ENCODE assay signal across 24 cellular contexts in the genomic region with DNA sequence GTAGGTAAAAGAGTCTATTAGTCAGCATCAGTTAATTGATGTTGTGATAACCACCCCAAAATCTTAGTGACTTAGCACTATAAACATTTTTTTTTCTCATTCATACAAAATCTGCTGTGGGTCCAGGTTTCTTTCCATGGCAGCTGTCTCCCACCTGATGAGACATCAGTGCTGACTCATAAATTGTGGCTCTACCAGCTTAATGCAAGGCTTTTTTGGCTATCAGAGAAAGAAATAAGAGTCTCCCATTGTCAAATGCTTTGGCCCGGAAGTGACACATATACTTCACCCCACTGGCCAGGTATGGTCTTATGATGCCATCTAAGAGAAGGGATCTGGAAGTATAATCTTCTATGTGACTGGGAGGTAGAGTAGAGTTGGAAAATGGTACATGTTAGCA. TPM values are rescaled to one million over a fixed set of nuclear protein-coding genes. Genes with fewer than 3 reads are reported as not detected.
DNase-seq lines count a peak whose midpoint lies in the region; ATAC-seq, FAIRE-seq and TF ChIP-seq lines count a peak whose summit lies in the region.
"Had no signal": no experiment of that assay in that cellular context is flagged by ENCODE, and none has a peak within 500 bp of the region (broad histone marks: within the 10 kb centered on the region; RNA-seq: fewer than 3 reads in every experiment).

No MANE protein-coding gene starts in this region.

- ATAC-seq in GM21528 (IDR thresholded peaks at IDR 0.05; ENCODE audit: low FRiP score, unreplicated experiment) = no peak
- ATAC-seq: GM12878, Panc1, Right ventricle myocardium inferior, SK-N-SH treated with all-trans-retinoic acid at 6 μM for 48 hours had no signal

- no peak overlapping the region for H3K4me3 Mint-ChIP-seq in MCF 10A (ENCODE audit: unreplicated experiment)
- H3K4me3 Mint-ChIP-seq: IgD-negative memory B cell had no signal

- intact Hi-C loops in MCF 10A (cut with micrococcal nuclease) (no loop called here), breast epithelium (cut with DNase I; ENCODE audit: low total_unique reads) (loop anchor here (5.0 kb wide), 1 partner anchor 997 kb away; no protein-coding TSS in a partner anchor)

- no peak overlapping the region for H3K27ac Mint-ChIP-seq in MCF 10A (ENCODE audit: low read depth, unreplicated experiment)
- H3K27ac Mint-ChIP-seq: IgD-negative memory B cell had no signal

- TF ChIP-seq CTCF in MCF 10A (IDR thresholded peaks at IDR 0.05; ENCODE audit: unreplicated experiment) = no peak
- no peak for TF ChIP-seq CTCF in breast epithelium (IDR thresholded peaks at IDR 0.05)
- no peak for TF ChIP-seq CTCF in epithelial cell of esophagus (IDR thresholded peaks at IDR 0.05; ENCODE audit: insufficient read depth, low read depth, low read length, missing control alignments)

- TF ChIP-seq POLR2A in breast epithelium (IDR thresholded peaks at IDR 0.05) = no peak

- H3K27ac ChIP-seq in breast epithelium = no peak overlapping the region
- H3K27ac ChIP-seq: SJCRH30 had no signal

- peaks cover 7% of the 10 kb centered on the region for H3K36me3 ChIP-seq in breast epithelium
- H3K36me3 ChIP-seq: MG63, SJCRH30 had no signal

- no peak overlapping the region for H3K4me3 ChIP-seq in breast epithelium
- no peak overlapping the region for H3K4me3 ChIP-seq in epithelial cell of esophagus (ENCODE audit: low read length)
- H3K4me3 ChIP-seq: GM12878, MG63, SJCRH30 had no signal

- H3K9me3 Mint-ChIP-seq in MCF 10A (ENCODE audit: unreplicated experiment) = no peaks in the 10 kb centered on the region

- peaks cover 10 to 11% of the 10 kb centered on the region in 2 donors for H3K9me3 ChIP-seq in breast epithelium
- H3K9me3 ChIP-seq: MG63, SJCRH30 had no signal

- POLR2A ChIA-PET in MCF 10A (lab: Yijun Ruan, JAX) = interaction anchor here (1.0 kb wide), 1 partner anchor 10 kb away, joined by 3 read pairs; no protein-coding TSS in a partner anchor

- no TSS peak for BruUV-seq in MCF 10A (replicated peaks; lab: Mats Ljungman, UMichigan)

- no peaks in the 10 kb centered on the region for H3K4me1 Mint-ChIP-seq in MCF 10A (ENCODE audit: insufficient read depth, unreplicated experiment)
- H3K4me1 Mint-ChIP-seq: IgD-negative memory B cell had no signal

- CTCF ChIA-PET in MCF 10A (lab: Yijun Ruan, JAX) = interaction anchor here (0.6 kb wide), 1 partner anchor 401 kb away, joined by 3 read pairs; no protein-coding TSS in a partner anchor

- H3K36me3 Mint-ChIP-seq in MCF 10A (ENCODE audit: insufficient read depth, unreplicated experiment) = no peaks in the 10 kb centered on the region

- H3K27me3 Mint-ChIP-seq in MCF 10A (ENCODE audit: insufficient read depth, unreplicated experiment) = peaks cover 22% of the 10 kb centered on the region
- H3K27me3 Mint-ChIP-seq: IgD-negative memory B cell had no signal

- no peaks in the 10 kb centered on the region for H3K27me3 ChIP-seq in breast epithelium
- H3K27me3 ChIP-seq: MG63, SJCRH30 had no signal

- H3K4me1 ChIP-seq in breast epithelium = no peaks in the 10 kb centered on the region

- FAIRE-seq in urothelium cell line (lab: Jason Lieb, UNC) = no peak
- FAIRE-seq: GM12878, H1 had no signal

- peak; percentile 8 for DNase-seq in MCF 10A (ENCODE audit: unreplicated experiment)
- DNase-seq in breast epithelium (ENCODE audit: low spot score in 2 of 2) = no peak
- peak; percentile 8 for DNase-seq in RPMI7951 (ENCODE audit: low read depth)
- DNase-seq in epithelial cell of esophagus (ENCODE audit: low read depth) = peak; percentile 14
- peak; percentile 41 for DNase-seq in urothelium cell line (ENCODE audit: low spot score)
- DNase-seq in NK-92 treated with Interleukin-12 subunit alpha and Interleukin-12 subunit beta, amount 100 ng/mL, for 24 hours (lab: John Stamatoyannopoulos, UW) = no peak
- no peak for DNase-seq in iPS-NIHi7 (ENCODE audit: extremely low spot score)
- DNase-seq: 8988T, DMS153, GDM1, HCEC 1CT, MG63, NCI-H1694, NCI-H2029 treated with DMSO at 0.1 percent for 48 hours, NCI-H446 treated with DMSO at 0.1 percent for 48 hours, NCI-H526 treated with DMSO at 0.1 percent for 48 hours had no signal

RNA-seq across cellular contexts. Expression of gene DNAJB9, which starts 14.5 kb away (rescaled TPM):
- total RNA-seq in MCF 10A (2022) (43.4 and 45.9 TPM in 2 replicates), breast epithelium (10 to 100 TPM; 36.3 to 51.2 (median 41.0) TPM)
- total RNA-seq in RPMI7951 (2014; rRNA removed; shearing (Covaris generic)) = 25.1 and 32.2 TPM in 2 replicates

RNA-seq across cellular contexts. Expression of gene THAP5, which starts 14.7 kb away (rescaled TPM):
- total RNA-seq in MCF 10A (2022) (44.0 and 49.1 TPM in 2 replicates), breast epithelium (10 to 100 TPM; 19.4 to 35.6 (median 24.6) TPM)
- 44.9 and 45.8 TPM in 2 replicates for total RNA-seq in RPMI7951 (2014; rRNA removed; shearing (Covaris generic))

RNA-seq across cellular contexts. Expression of gene PNPLA8, which starts 58.3 kb away (rescaled TPM):
- total RNA-seq in MCF 10A (2022) (28.5 and 39.9 TPM in 2 replicates), breast epithelium (10 to 100 TPM; 36.1 to 48.6 (median 48.5) TPM)
- total RNA-seq in RPMI7951 (2014; rRNA removed; shearing (Covaris generic)) = 38.7 and 40.6 TPM in 2 replicates

Comparison
In these comparisons a context has a peak if more than half of its experiments do, and no peak if none do; other contexts are left out.
1. DNase-seq: peak in MCF 10A (single experiment), RPMI7951 (single experiment), epithelial cell of esophagus (single experiment) and urothelium cell line (single experiment); none in breast epithelium (0 of 2), NK-92 treated with Interleukin-12 subunit alpha and Interleukin-12 subunit beta, amount 100 ng/mL, for 24 hours (single experiment) and iPS-NIHi7 (single experiment).